In genomic region chr2:122863516-122863915, GRCh38 we compare ENCODE assay signal across 22 cellular contexts.
DNase-seq lines count a peak whose midpoint lies in the region; ATAC-seq and TF ChIP-seq lines count a peak whose summit lies in the region.
"Had no signal": no experiment of that assay in that cellular context is flagged by ENCODE, and none has a peak within 500 bp of the region (broad histone marks: within the 10 kb centered on the region; RNA-seq: fewer than 3 reads in every experiment).

No MANE protein-coding gene starts in this region.

- no peaks in the 10 kb centered on the region for H3K4me1 ChIP-seq in H9 (ENCODE audit: insufficient read depth, low read length)
- H3K4me1 ChIP-seq: colonic mucosa, pancreas had no signal

- no peak overlapping the region for H3K23ac ChIP-seq in H9 (ENCODE audit: insufficient read length, low read depth, low read length)

- H3K4ac ChIP-seq in H9 (ENCODE audit: low read depth, low read length), result no peak overlapping the region

- intact Hi-C loops in activated T-helper 1 cell treated with anti-CD3 and anti-CD28 coated beads, Interleukin-12 subunit alpha, Interleukin-12 subunit beta, Interleukin-2, Interleukin-4 antibody, amounts not matched to agents 30 ng/mL and 10 ng/mL and 1 ng/mL, durations not matched to agents 14 hours and 24 hours and 36 hours (cut with micrococcal nuclease), result no loop called here

- peaks cover 0 to 4% of the 10 kb centered on the region in 2 experiments; a peak in 3 of 5 replicates for H3K9me3 Mint-ChIP-seq in H9
- peaks cover 17% of the 10 kb centered on the region for H3K9me3 Mint-ChIP-seq in activated T-helper 1 cell treated with anti-CD3 and anti-CD28 coated beads, Interleukin-12 subunit alpha, Interleukin-12 subunit beta, Interleukin-2, Interleukin-4 antibody, amounts not matched to agents 30 ng/mL and 10 ng/mL and 1 ng/mL, durations not matched to agents 14 hours and 24 hours and 36 hours

- no peak overlapping the region for H3K18ac ChIP-seq in H9 (ENCODE audit: insufficient read length, low read depth, low read length)

- H2AFZ ChIP-seq in H9 (ENCODE audit: low read length), result no peak overlapping the region
- H2AFZ ChIP-seq: GM23248 had no signal

- CTCF ChIA-PET in GM10248 (lab: Yijun Ruan, JAX), result interaction anchor here (1.2 kb wide), 1 partner anchor 11 kb away, joined by 3 read pairs; no protein-coding TSS in a partner anchor

- H2BK12ac ChIP-seq in H9 (ENCODE audit: insufficient read length, low read depth, low read length), result no peak overlapping the region

- peaks cover 0 to 1% (median 0%) of the 10 kb centered on the region in 3 experiments; a peak in 2 of 7 replicates for H3K36me3 Mint-ChIP-seq in H9 (ENCODE audit: insufficient read depth in 1 of 3, low read depth in 3 of 3)
- H3K36me3 Mint-ChIP-seq in activated T-helper 1 cell treated with anti-CD3 and anti-CD28 coated beads, Interleukin-12 subunit alpha, Interleukin-12 subunit beta, Interleukin-2, Interleukin-4 antibody, amounts not matched to agents 30 ng/mL and 10 ng/mL and 1 ng/mL, durations not matched to agents 14 hours and 24 hours and 36 hours (ENCODE audit: low read depth), result no peaks in the 10 kb centered on the region
- H3K36me3 Mint-ChIP-seq: naive B cell had no signal

- no peaks in the 10 kb centered on the region for H3K79me2 ChIP-seq in H9 (ENCODE audit: insufficient read depth, low read length)

- no peak overlapping the region for H4K8ac ChIP-seq in H9 (replicated peaks; ENCODE audit: insufficient read length, low read depth, low read length)

- no peak overlapping the region for H2BK120ac ChIP-seq in H9 (ENCODE audit: low read depth, low read length, poor library complexity, severe bottlenecking)

- no CpG with 5 or more reads among the region's 3 CpGs for WGBS in H9 (ENCODE audit: extremely low coverage, insufficient read length, low lambda C conversion rate)

- H3K4me1 Mint-ChIP-seq in H9, result no peaks in the 10 kb centered on the region
- H3K4me1 Mint-ChIP-seq in activated T-helper 1 cell treated with anti-CD3 and anti-CD28 coated beads, Interleukin-12 subunit alpha, Interleukin-12 subunit beta, Interleukin-2, Interleukin-4 antibody, amounts not matched to agents 30 ng/mL and 10 ng/mL and 1 ng/mL, durations not matched to agents 14 hours and 24 hours and 36 hours (ENCODE audit: low read depth), result no peaks in the 10 kb centered on the region
- H3K4me1 Mint-ChIP-seq: naive B cell had no signal

- POLR2A ChIA-PET in GM10248 (lab: Yijun Ruan, JAX), result no interaction called here

- no peaks in the 10 kb centered on the region for H3K9me3 ChIP-seq in H9 (ENCODE audit: control insufficient read depth, low read depth, low read length)
- H3K9me3 ChIP-seq: colonic mucosa, pancreas had no signal

- no peak overlapping the region for H4K5ac ChIP-seq in H9 (ENCODE audit: insufficient read length, low read depth, low read length)

- DNase-seq in GM10248 (ENCODE audit: extremely low spot score), result peak; percentile 23
- peak; percentile 94 for DNase-seq in NCI-H446 treated with DMSO at 0.1 percent for 48 hours (lab: John Stamatoyannopoulos, UW)
- DNase-seq in H9, result no peak
- DNase-seq in activated T-helper 1 cell treated with anti-CD3 and anti-CD28 coated beads, Interleukin-12 subunit alpha, Interleukin-12 subunit beta, Interleukin-2, Interleukin-4 antibody, amounts not matched to agents 30 ng/mL and 10 ng/mL and 1 ng/mL, durations not matched to agents 14 hours and 24 hours and 36 hours (ENCODE audit: low spot score), result no peak
- DNase-seq in OCI-M1 (lab: John Stamatoyannopoulos, UW), result no peak
- DNase-seq in activated gamma-delta T cell treated with Interleukin-2 at 50 U/mL for 16 hours, result no peak
- DNase-seq: activated CD4-positive, alpha-beta T cell treated with anti-CD3 and anti-CD28 coated beads, Interleukin-2, amount 50 U/mL, for 48 hours; CD4-positive, alpha-beta T cell; colonic mucosa; GM23248; IMR-90; islet precursor cell; naive B cell; NCI-H187; NCI-H526 treated with DMSO at 0.1 percent for 48 hours; pancreas; stimulated activated CD4-positive, alpha-beta T cell treated with anti-CD3 and anti-CD28 coated beads, Interleukin-1b, Interleukin-23, amount 100 ng/mL, for 48 hours; SW 1271 had no signal

- H2BK5ac ChIP-seq in H9 (ENCODE audit: insufficient read length, low read length), result no peak overlapping the region

- H3K27ac ChIP-seq in H9 (ENCODE audit: insufficient read length, low read depth, low read length), result no peak overlapping the region
- H3K27ac ChIP-seq: colonic mucosa, GM23248, pancreas, RWPE1 had no signal

- no peak overlapping the region for H2BK20ac ChIP-seq in H9 (ENCODE audit: low read depth, low read length, poor library complexity, severe bottlenecking)

- H3K9ac ChIP-seq in H9 (ENCODE audit: extremely low read depth, insufficient read length, low read length), result no peak overlapping the region
- H3K9ac ChIP-seq: GM23248 had no signal

- no peak overlapping the region for H3K4me2 ChIP-seq in H9 (ENCODE audit: insufficient read depth, insufficient read length, low read length)

- H2BK15ac ChIP-seq in H9 (ENCODE audit: low read depth, low read length), result no peak overlapping the region

- no peaks in the 10 kb centered on the region; the same call in 1 of the 2 replicates for H3K27me3 Mint-ChIP-seq in H9 (ENCODE audit: low read depth)
- H3K27me3 Mint-ChIP-seq in activated T-helper 1 cell treated with anti-CD3 and anti-CD28 coated beads, Interleukin-12 subunit alpha, Interleukin-12 subunit beta, Interleukin-2, Interleukin-4 antibody, amounts not matched to agents 30 ng/mL and 10 ng/mL and 1 ng/mL, durations not matched to agents 14 hours and 24 hours and 36 hours (ENCODE audit: insufficient read depth), result no peaks in the 10 kb centered on the region
- H3K27me3 Mint-ChIP-seq: CD4-positive, alpha-beta T cell; naive B cell had no signal

- H4K91ac ChIP-seq in H9 (ENCODE audit: insufficient read length, low read depth, low read length), result no peak overlapping the region

- no peak overlapping the region for H3K56ac ChIP-seq in H9 (ENCODE audit: insufficient read length, low read depth, low read length)

- no peak for TF ChIP-seq CTCF in GM10248 (IDR thresholded peaks at IDR 0.05; ENCODE audit: control extremely low read depth, extremely low read depth, low read depth, missing control alignments)
- no peak for TF ChIP-seq CTCF in H9 (conservative IDR thresholded peaks at IDR 0.05)

- no peak overlapping the region for H2AK5ac ChIP-seq in H9 (ENCODE audit: insufficient read length, low read length)

- H3K14ac ChIP-seq in H9 (ENCODE audit: insufficient read depth, low read length), result no peak overlapping the region

- no peaks in the 10 kb centered on the region for H4K20me1 ChIP-seq in H9 (ENCODE audit: control insufficient read depth, insufficient read depth, insufficient read length)

- ATAC-seq in GM18909 (IDR thresholded peaks at IDR 0.05; ENCODE audit: poor library complexity, unreplicated experiment) (peak; percentile 70), HG02763 (IDR thresholded peaks at IDR 0.05; ENCODE audit: unreplicated experiment) (peak; percentile 85)
- ATAC-seq: activated naive CD4-positive, alpha-beta T cell treated with anti-CD3 and anti-CD28 coated beads, Interleukin-2, amount 50 U/mL, for 72 hours; pancreas had no signal

- no peak overlapping the region for H3K27ac Mint-ChIP-seq in H9
- no peak overlapping the region for H3K27ac Mint-ChIP-seq in activated T-helper 1 cell treated with anti-CD3 and anti-CD28 coated beads, Interleukin-12 subunit alpha, Interleukin-12 subunit beta, Interleukin-2, Interleukin-4 antibody, amounts not matched to agents 30 ng/mL and 10 ng/mL and 1 ng/mL, durations not matched to agents 14 hours and 24 hours and 36 hours
- H3K27ac Mint-ChIP-seq: activated naive CD4-positive, alpha-beta T cell treated with anti-CD3 and anti-CD28 coated beads, Interleukin-2, amount 50 U/mL, for 72 hours; CD4-positive, alpha-beta T cell; naive B cell had no signal

- no peaks in the 10 kb centered on the region for H3K23me2 ChIP-seq in H9 (ENCODE audit: insufficient read length, low read depth, low read length, poor library complexity, severe bottlenecking)

- H3T11ph ChIP-seq in H9 (ENCODE audit: low read length), result no peak overlapping the region

- no peak overlapping the region for H3K4me3 Mint-ChIP-seq in H9
- H3K4me3 Mint-ChIP-seq in activated T-helper 1 cell treated with anti-CD3 and anti-CD28 coated beads, Interleukin-12 subunit alpha, Interleukin-12 subunit beta, Interleukin-2, Interleukin-4 antibody, amounts not matched to agents 30 ng/mL and 10 ng/mL and 1 ng/mL, durations not matched to agents 14 hours and 24 hours and 36 hours, result no peak overlapping the region
- H3K4me3 Mint-ChIP-seq: CD4-positive, alpha-beta T cell; naive B cell had no signal

- no peaks in the 10 kb centered on the region for H3K79me1 ChIP-seq in H9 (ENCODE audit: insufficient read depth, low read depth, low read length, poor library complexity, severe bottlenecking)

- H3K27me3 ChIP-seq in H9 (ENCODE audit: insufficient read depth, low read length), result no peaks in the 10 kb centered on the region
- H3K27me3 ChIP-seq: colonic mucosa, pancreas had no signal

Comparison
In these comparisons a context has a peak if more than half of its experiments do, and no peak if none do; other contexts are left out.
1. DNase-seq: peak in GM10248 (single experiment) and NCI-H446 treated with DMSO at 0.1 percent for 48 hours (single experiment); none in H9 (single experiment), activated T-helper 1 cell treated with anti-CD3 and anti-CD28 coated beads, Interleukin-12 subunit alpha, Interleukin-12 subunit beta, Interleukin-2, Interleukin-4 antibody, amounts not matched to agents 30 ng/mL and 10 ng/mL and 1 ng/mL, durations not matched to agents 14 hours and 24 hours and 36 hours (single experiment), OCI-M1 (single experiment) and activated gamma-delta T cell treated with Interleukin-2 at 50 U/mL for 16 hours (single experiment).